In genomic region chr11:24896118-24896835, GRCh38 we compare ENCODE assay signal across 31 cellular contexts.
"Had no signal": no experiment of that assay in that cellular context is flagged by ENCODE, and none has a peak within 500 bp of the region (broad histone marks: within the 10 kb centered on the region; RNA-seq: fewer than 3 reads in every experiment).

No MANE protein-coding gene starts in this region.

- H3K27ac Mint-ChIP-seq: activated CD4-positive, alpha-beta T cell treated with anti-CD3 and anti-CD28 coated beads for 36 hours; activated CD4-positive, alpha-beta T cell treated with anti-CD3 and anti-CD28 coated beads, Interleukin-2, amount 10 ng/mL, durations not matched to agents 7 days and 5 days; activated CD8-positive, alpha-beta T cell treated with anti-CD3 and anti-CD28 coated beads, Interleukin-2, amount 10 ng/mL, durations not matched to agents 7 days and 5 days; activated naive CD8-positive, alpha-beta T cell treated with anti-CD3 and anti-CD28 coated beads for 36 hours; activated T-helper 1 cell treated with anti-CD3 and anti-CD28 coated beads, Interleukin-12 subunit alpha, Interleukin-12 subunit beta, Interleukin-2, Interleukin-4 antibody, amounts not matched to agents 30 ng/mL and 10 ng/mL and 1 ng/mL, durations not matched to agents 14 hours and 24 hours and 36 hours; T-helper 1 cell treated with Interleukin-12 subunit alpha and Interleukin-12 subunit beta and Interleukin-4 antibody, amounts not matched to agents 30 μg/mL and 1 μg/mL, for 36 hours; T-helper 2 cell treated with Interferon-gamma antibody and Interleukin-4, amounts not matched to agents 5 μg/mL and 100 μg/mL, for 36 hours; WTC11 had no signal

- DNase-seq: activated CD4-positive, alpha-beta T cell treated with anti-CD3 and anti-CD28 coated beads for 36 hours; activated CD4-positive, alpha-beta T cell treated with anti-CD3 and anti-CD28 coated beads, Interleukin-2, amount 10 ng/mL, durations not matched to agents 7 days and 5 days; activated CD4-positive, alpha-beta T cell treated with anti-CD3 and anti-CD28 coated beads, Interleukin-2, amount 50 U/mL, for 48 hours; activated CD8-positive, alpha-beta T cell treated with anti-CD3 and anti-CD28 coated beads, Interleukin-2, amount 10 ng/mL, durations not matched to agents 7 days and 5 days; activated naive CD4-positive, alpha-beta T cell; activated naive CD4-positive, alpha-beta T cell treated with anti-CD3 and anti-CD28 coated beads, Interleukin-2, amount 50 U/mL, for 16 hours; activated naive CD8-positive, alpha-beta T cell treated with anti-CD3 and anti-CD28 coated beads for 36 hours; activated T-cell treated with anti-CD3 and anti-CD28 coated beads, Interleukin-2, amount 50 U/mL, for 4 hours; amniotic stem cell; Kasumi-1; KG1; MG63; NCI-H1048; NCI-H1105 treated with DMSO at 0.1 percent for 48 hours; NCI-H1436; NCI-H1694; NCI-H1930; NCI-H2081 treated with DMSO at 0.1 percent for 48 hours; NCI-H226; NCI-H446 treated with DMSO at 0.1 percent for 48 hours; NCI-H524; NCI-H69; NCI-H82; SHP77 treated with DMSO at 0.1 percent for 48 hours; SK-N-SH had no signal

- H3K4me1 Mint-ChIP-seq: activated CD4-positive, alpha-beta T cell treated with anti-CD3 and anti-CD28 coated beads for 36 hours; activated CD4-positive, alpha-beta T cell treated with anti-CD3 and anti-CD28 coated beads, Interleukin-2, amount 10 ng/mL, durations not matched to agents 7 days and 5 days had no signal

- H3K4me3 Mint-ChIP-seq: activated CD4-positive, alpha-beta T cell treated with anti-CD3 and anti-CD28 coated beads for 36 hours; activated CD4-positive, alpha-beta T cell treated with anti-CD3 and anti-CD28 coated beads, Interleukin-2, amount 10 ng/mL, durations not matched to agents 7 days and 5 days; activated CD8-positive, alpha-beta T cell treated with anti-CD3 and anti-CD28 coated beads, Interleukin-2, amount 10 ng/mL, durations not matched to agents 7 days and 5 days; activated naive CD8-positive, alpha-beta T cell treated with anti-CD3 and anti-CD28 coated beads for 36 hours; activated T-cell treated with anti-CD3 and anti-CD28 coated beads, Interleukin-2, amount 50 U/mL, for 4 hours; activated T-helper 1 cell treated with anti-CD3 and anti-CD28 coated beads, Interleukin-12 subunit alpha, Interleukin-12 subunit beta, Interleukin-2, Interleukin-4 antibody, amounts not matched to agents 30 ng/mL and 10 ng/mL and 1 ng/mL, durations not matched to agents 14 hours and 24 hours and 36 hours; T-helper 1 cell treated with Interleukin-12 subunit alpha and Interleukin-12 subunit beta and Interleukin-4 antibody, amounts not matched to agents 30 μg/mL and 1 μg/mL, for 36 hours; T-helper 2 cell treated with Interferon-gamma antibody and Interleukin-4, amounts not matched to agents 5 μg/mL and 100 μg/mL, for 36 hours; WTC11 had no signal

- ATAC-seq: activated CD4-positive, alpha-beta T cell treated with anti-CD3 and anti-CD28 coated beads for 36 hours; activated CD4-positive, CD25-positive, alpha-beta regulatory T cell treated with anti-CD3 and anti-CD28 coated beads, Interleukin-2, amount 50 U/mL, for 24 hours; activated CD8-positive, alpha-beta T cell treated with anti-CD3 and anti-CD28 coated beads, Interleukin-2, amount 10 ng/mL, durations not matched to agents 7 days and 5 days; activated T-cell treated with anti-CD3 and anti-CD28 coated beads, Interleukin-2, amount 50 U/mL, for 4 hours; Panc1; WTC11 had no signal

- H3K9me3 Mint-ChIP-seq: activated CD4-positive, alpha-beta T cell treated with anti-CD3 and anti-CD28 coated beads, Interleukin-2, amount 10 ng/mL, durations not matched to agents 7 days and 5 days; activated naive CD8-positive, alpha-beta T cell treated with anti-CD3 and anti-CD28 coated beads for 36 hours had no signal

- H3K36me3 Mint-ChIP-seq: activated naive CD8-positive, alpha-beta T cell treated with anti-CD3 and anti-CD28 coated beads for 36 hours had no signal

- H3K27me3 Mint-ChIP-seq: activated CD4-positive, alpha-beta T cell treated with anti-CD3 and anti-CD28 coated beads for 36 hours; activated CD4-positive, alpha-beta T cell treated with anti-CD3 and anti-CD28 coated beads, Interleukin-2, amount 10 ng/mL, durations not matched to agents 7 days and 5 days; activated naive CD8-positive, alpha-beta T cell treated with anti-CD3 and anti-CD28 coated beads for 36 hours had no signal
